7 cellular contexts compared by ENCODE assay signal in the genomic region with DNA sequence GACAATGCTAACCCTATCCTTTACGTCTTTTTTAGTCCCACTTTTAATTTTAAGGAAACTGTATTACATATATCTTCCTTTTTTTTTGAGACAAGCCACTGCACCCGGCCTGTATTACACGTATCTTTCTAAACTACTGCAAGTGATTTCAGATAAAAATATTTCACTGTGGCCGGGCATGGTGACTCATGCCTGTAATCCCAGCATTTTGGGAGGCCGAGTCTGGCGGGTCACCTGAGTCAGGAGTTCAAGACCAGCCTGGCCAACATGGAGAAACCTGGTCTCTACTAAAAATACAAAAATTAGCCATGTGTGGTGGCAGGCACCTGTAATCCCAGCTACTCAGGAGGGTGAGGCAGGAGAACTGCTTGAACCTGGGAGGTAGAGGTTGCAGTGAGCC. TPM values are rescaled to one million over a fixed set of nuclear protein-coding genes. Genes with fewer than 3 reads are reported as not detected.
DNase-seq lines count a peak whose midpoint lies in the region; TF ChIP-seq lines count a peak whose summit lies in the region.
"Not testable (repeated sequence)": the region's sequence is repeated elsewhere in the genome, so short reads cannot be mapped to it uniquely, and the experiment has no call there.

No MANE protein-coding gene starts in this region.

- not testable (repeated sequence) for TF ChIP-seq CTCF in GM12865 (IDR thresholded peaks at IDR 0.05; ENCODE audit: insufficient read depth, low read depth, low read length, missing control alignments); chondrocyte (IDR thresholded peaks at IDR 0.05); fibroblast of pulmonary artery (IDR thresholded peaks at IDR 0.05; ENCODE audit: low read length, missing control alignments)

- H2BK5ac ChIP-seq in mesenchymal stem cell (ENCODE audit: low read depth, low read length, poor library complexity, severe bottlenecking): not testable (repeated sequence)

- not testable (repeated sequence) for H2BK120ac ChIP-seq in mesenchymal stem cell (ENCODE audit: low read depth, low read length)

- H3K9ac ChIP-seq in adipocyte (ENCODE audit: low read length); mesenchymal stem cell (ENCODE audit: low read length): not testable (repeated sequence)

- H3K14ac ChIP-seq in mesenchymal stem cell (ENCODE audit: low read length in 2 of 2): not testable (repeated sequence)

- H3K4me2 ChIP-seq in mesenchymal stem cell (ENCODE audit: low read length, poor library complexity, severe bottlenecking): not testable (repeated sequence)

- H3K4me1 Mint-ChIP-seq in chondrocyte (ENCODE audit: low read depth): peaks cover 20% of the 10 kb centered on the region

- WGBS in mesenchymal stem cell: 71% methylated on average over 6 of the region's 6 CpGs

- not testable (repeated sequence) for H3K36me3 Mint-ChIP-seq in chondrocyte (ENCODE audit: low read depth)

- H3K4me3 Mint-ChIP-seq in chondrocyte (ENCODE audit: unreplicated experiment): not testable (repeated sequence)

- not testable (repeated sequence) for H2BK12ac ChIP-seq in mesenchymal stem cell (ENCODE audit: low read length in 2 of 2)

- not testable (repeated sequence) for H3K27ac ChIP-seq in mesenchymal stem cell (ENCODE audit: low read length, poor library complexity, severe bottlenecking)

- H2AFZ ChIP-seq in mesenchymal stem cell (ENCODE audit: low read depth, low read length): not testable (repeated sequence)

- H3K79me1 ChIP-seq in mesenchymal stem cell (replicated peaks; ENCODE audit: low read length, poor library complexity, severe bottlenecking): not testable (repeated sequence)

- H3K36me3 ChIP-seq in adipocyte (ENCODE audit: control insufficient read depth, insufficient read depth, low read length, severe bottlenecking) (peaks cover 16% of the 10 kb centered on the region), mesenchymal stem cell (ENCODE audit: control insufficient read depth in 1 of 2, insufficient read depth in 2 of 2, low read depth in 1 of 2, low read length in 2 of 2) (peaks cover 12 to 28% of the 10 kb centered on the region in 2 experiments)

- H2AK5ac ChIP-seq in mesenchymal stem cell (ENCODE audit: low read length, severe bottlenecking): not testable (repeated sequence)

- H3K18ac ChIP-seq in mesenchymal stem cell (ENCODE audit: low read depth in 1 of 2, low read length in 2 of 2): not testable (repeated sequence)

- H4K8ac ChIP-seq in mesenchymal stem cell (ENCODE audit: low read length): not testable (repeated sequence)

- not testable (repeated sequence) for H3K27me3 Mint-ChIP-seq in chondrocyte (ENCODE audit: low read depth)

- H4K91ac ChIP-seq in mesenchymal stem cell (ENCODE audit: low read length): not testable (repeated sequence)

- H3K27me3 ChIP-seq in adipocyte (replicated peaks; ENCODE audit: control insufficient read depth, insufficient read depth, low read length); mesenchymal stem cell (ENCODE audit: control insufficient read depth in 1 of 2, insufficient read depth in 1 of 2, low read length in 2 of 2): not testable (repeated sequence)

- DNase-seq in GM12865 (ENCODE audit: low read depth): peak; percentile 13
- peak; percentile 20 for DNase-seq in LHCN-M2 (ENCODE audit: low read depth)
- peak; percentile 35 for DNase-seq in RKO (ENCODE audit: low spot score)
- peak; percentile 10 for DNase-seq in adipocyte (ENCODE audit: low read depth)
- DNase-seq in chondrocyte (ENCODE audit: low spot score): not testable (repeated sequence)
- DNase-seq in fibroblast of pulmonary artery (ENCODE audit: low read depth): peak; percentile 13
- DNase-seq in mesenchymal stem cell: peak; percentile 13

- H3K4me1 ChIP-seq in adipocyte (ENCODE audit: control insufficient read depth, insufficient read depth, low read length); mesenchymal stem cell (ENCODE audit: control insufficient read depth, insufficient read depth, low read depth, low read length): not testable (repeated sequence)

- H2BK15ac ChIP-seq in mesenchymal stem cell (ENCODE audit: low read depth, poor library complexity, severe bottlenecking): not testable (repeated sequence)

- peak overlapping the region; percentile 26; the same call in 1 of the 2 replicates for H3K4me3 ChIP-seq in GM12865 (ENCODE audit: low read depth, low read length)
- not testable (repeated sequence) for H3K4me3 ChIP-seq in adipocyte (ENCODE audit: low read length); fibroblast of pulmonary artery (replicated peaks; ENCODE audit: low read depth, low read length); mesenchymal stem cell (ENCODE audit: insufficient read depth in 1 of 2, low read depth in 1 of 2, low read length in 2 of 2)

- H3K9me3 Mint-ChIP-seq in chondrocyte (ENCODE audit: low read depth): not testable (repeated sequence)

- not testable (repeated sequence) for H3K9me3 ChIP-seq in adipocyte (ENCODE audit: control insufficient read depth, low read length); mesenchymal stem cell (ENCODE audit: control insufficient read depth, low read length)

- not testable (repeated sequence) for H3K23ac ChIP-seq in mesenchymal stem cell (ENCODE audit: low read length in 2 of 2)

- H3K27ac Mint-ChIP-seq in chondrocyte (ENCODE audit: unreplicated experiment): peak overlapping the region; percentile 28

- not testable (repeated sequence) for H3K4ac ChIP-seq in mesenchymal stem cell (ENCODE audit: low read depth in 1 of 2, low read length in 2 of 2)

RNA-seq across cellular contexts. Expression of a gene that starts 38.3 kb away (rescaled TPM):
- 41.4 and 44.9 TPM in 2 replicates for total RNA-seq in LHCN-M2 (2014; rRNA removed)
- 27.5 TPM for polyA plus RNA-seq in LHCN-M2 (2012)
- total RNA-seq in chondrocyte: 81.5 to 86.3 TPM (median 83.5 TPM) in 3 replicates
- 40.9 TPM for polyA plus RNA-seq in mesenchymal stem cell (2013, experiment 1 of 2)
- polyA plus RNA-seq in mesenchymal stem cell (2013, experiment 2 of 2): 39.5 TPM

RNA-seq across cellular contexts. Expression of a gene that starts 59.6 kb away (rescaled TPM):
- total RNA-seq in LHCN-M2 (2014; rRNA removed) (83.9 and 96.3 TPM in 2 replicates), chondrocyte (44.8 to 73.7 TPM (median 47.5 TPM) in 3 replicates)
- polyA plus RNA-seq in LHCN-M2 (2012): 40.4 TPM
- 27.7 TPM for polyA plus RNA-seq in mesenchymal stem cell (2013, experiment 1 of 2)
- 27.9 TPM for polyA plus RNA-seq in mesenchymal stem cell (2013, experiment 2 of 2)
